ENCODE assay signal across 7 cellular contexts in the genomic region with DNA sequence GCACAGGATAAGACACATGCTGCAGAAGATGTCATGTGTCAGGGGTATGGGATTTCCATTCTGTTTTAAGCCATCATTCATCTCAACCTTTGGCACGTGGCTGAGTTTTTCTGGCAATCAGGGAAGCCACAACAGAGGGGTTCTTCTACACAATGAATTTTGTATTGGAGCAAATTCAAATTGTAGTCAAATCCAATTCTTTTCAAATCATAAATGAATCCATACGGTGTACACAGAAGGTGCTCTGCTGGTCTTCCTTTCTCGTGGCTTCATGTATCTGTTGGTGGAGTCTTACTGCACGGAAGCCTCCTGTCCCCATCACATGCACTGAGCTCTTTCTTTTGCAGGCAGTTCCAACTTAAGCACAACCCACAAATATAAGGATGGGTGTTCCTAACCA.
"Had no signal": no experiment of that assay in that cellular context is flagged by ENCODE, and none has a peak within 500 bp of the region (broad histone marks: within the 10 kb centered on the region; RNA-seq: fewer than 3 reads in every experiment).

No MANE protein-coding gene starts in this region.

- H3K27ac Mint-ChIP-seq: IgD-negative memory B cell had no signal

- ATAC-seq: HepG2, K562 had no signal

- DNase-seq: IMR-90, KBM-7, KG1 had no signal

- H3K36me3 Mint-ChIP-seq: IgD-negative memory B cell had no signal

- H3K4me1 Mint-ChIP-seq: IgD-negative memory B cell had no signal

- H3K9me3 Mint-ChIP-seq: IgD-negative memory B cell had no signal

- H3K27ac ChIP-seq: HL-60 had no signal

- H3K27me3 Mint-ChIP-seq: IgD-negative memory B cell had no signal

- H3K4me3 Mint-ChIP-seq: IgD-negative memory B cell had no signal

- H3K4me3 ChIP-seq: K562 had no signal
